ENCODE assay signal across 20 cellular contexts in genomic region chr6:57116776-57117175, GRCh38. TPM values are rescaled to one million over a fixed set of nuclear protein-coding genes. Genes with fewer than 3 reads are reported as not detected.
DNase-seq lines count a peak whose midpoint lies in the region; ATAC-seq, FAIRE-seq and TF ChIP-seq lines count a peak whose summit lies in the region.
"Had no signal": no experiment of that assay in that cellular context is flagged by ENCODE, and none has a peak within 500 bp of the region (broad histone marks: within the 10 kb centered on the region; RNA-seq: fewer than 3 reads in every experiment).

No MANE protein-coding gene starts in this region.

- H3K27me3 ChIP-seq in IMR-90 (ENCODE audit: control insufficient read depth, insufficient read depth, low read length) (no peaks in the 10 kb centered on the region), K562 (ENCODE audit: control insufficient read depth in 2 of 2, insufficient read depth in 2 of 2, low read length in 2 of 2) (no peaks in the 10 kb centered on the region)

- TF ChIP-seq EP300 in K562 (IDR thresholded peaks at IDR 0.05; ENCODE audit: low read length) = no peak

- TF ChIP-seq RAD21 in IMR-90 (IDR thresholded peaks at IDR 0.05; ENCODE audit: low read length) (no peak), K562 (CRISPR knock-in tag; conservative IDR thresholded peaks at IDR 0.05 in 1 of 2, IDR thresholded peaks at IDR 0.05 in 1 of 2) (no peak)

- H3K4me1 ChIP-seq in IMR-90 (ENCODE audit: control insufficient read depth, insufficient read depth, low read length) = no peaks in the 10 kb centered on the region
- peaks cover 0 to 8% of the 10 kb centered on the region in 2 experiments; a peak in 1 of 5 replicates for H3K4me1 ChIP-seq in K562 (replicated peaks in 1 of 2; ENCODE audit: control insufficient read depth in 2 of 2, insufficient read depth in 2 of 2, low read length in 2 of 2)

- H2BK5ac ChIP-seq in IMR-90 (ENCODE audit: low read depth, low read length, poor library complexity, severe bottlenecking) = peak overlapping the region; percentile 18

- H3K4ac ChIP-seq in IMR-90 (ENCODE audit: low read depth, low read length) = no peak overlapping the region

- no peak overlapping the region for H3K23ac ChIP-seq in IMR-90 (ENCODE audit: low read depth, low read length)

- no peaks in the 10 kb centered on the region for H3K27me3 Mint-ChIP-seq in osteocyte (ENCODE audit: unreplicated experiment)

- peaks cover 18% of the 10 kb centered on the region for H3K4me1 Mint-ChIP-seq in osteocyte (ENCODE audit: unreplicated experiment)

- CTCF ChIA-PET in IMR-90 (lab: Yijun Ruan, JAX) (no interaction called here), K562 (lab: Yijun Ruan, JAX; ENCODE audit: low intra/inter-chr PET ratio) (interaction anchor here (0.7 kb wide), 1 partner anchor 991 kb away, joined by 3 read pairs; no protein-coding TSS in a partner anchor)

- intact Hi-C loops in IMR-90 (cut with micrococcal nuclease) = no loop called here
- intact Hi-C loops in K562 (cut with micrococcal nuclease) = no loop called here

- no peak overlapping the region for H3K4me3 Mint-ChIP-seq in osteocyte (ENCODE audit: unreplicated experiment)

- peaks cover 7% of the 10 kb centered on the region for H4K20me1 ChIP-seq in IMR-90 (ENCODE audit: insufficient read depth, low read length)
- H4K20me1 ChIP-seq in K562 (replicated peaks; ENCODE audit: control insufficient read depth, insufficient read depth, low read length) = no peaks in the 10 kb centered on the region

- H3K4me3 ChIP-seq in IMR-90 (ENCODE audit: insufficient read depth, low read depth, low read length) (no peak overlapping the region), K562 (no peak overlapping the region)
- H3K4me3 ChIP-seq: PC-9 had no signal

- peaks cover 37 to 48% of the 10 kb centered on the region in 2 experiments for H3K79me1 ChIP-seq in IMR-90 (ENCODE audit: low read depth in 1 of 2, low read length in 2 of 2)

- H3K14ac ChIP-seq in IMR-90 (replicated peaks; ENCODE audit: low read depth, low read length) = no peak overlapping the region

- TF ChIP-seq POLR2A in IMR-90 (IDR thresholded peaks at IDR 0.05; ENCODE audit: low read depth, low read length) (no peak), K562 (conservative IDR thresholded peaks at IDR 0.05) (no peak)

- POLR2A ChIA-PET in IMR-90 (lab: Charles Lee; ENCODE audit: unreplicated experiment) = no interaction called here
- POLR2A ChIA-PET in K562 (lab: Yijun Ruan, JAX) = no interaction called here

- DNase-seq in IMR-90 (no peak), K562 (ENCODE audit: extremely low read depth in 1 of 4, low spot score in 3 of 4) (peak in 1 of 4 experiments; percentile 32), foreskin melanocyte (peak; percentile 32), osteocyte (ENCODE audit: extremely low spot score, unreplicated experiment) (no peak), midbrain (lab: John Stamatoyannopoulos, UW) (no peak), cerebellar nuclear complex (lab: John Stamatoyannopoulos, UW) (no peak)
- no peak for DNase-seq in activated CD8-positive, alpha-beta memory T cell treated with anti-CD3 and anti-CD28 coated beads, Interleukin-2, amount 50 U/mL, for 4 hours
- DNase-seq: C1 segment of cervical spinal cord, DMS79 treated with DMSO at 0.1 percent for 48 hours, NCI-H1048, NCI-H1436, NCI-H2029, NCI-H345, NCI-H524 treated with DMSO at 0.1 percent for 48 hours, PC-9, SIG-M5 had no signal

- no peak overlapping the region for H2BK15ac ChIP-seq in IMR-90 (ENCODE audit: low read depth, low read length)

- BruUV-seq in IMR-90 (replicated peaks; lab: Mats Ljungman, UMichigan) (no TSS peak), K562 (replicated peaks; lab: Mats Ljungman, UMichigan) (no TSS peak)

- in situ Hi-C loops in IMR-90 (cut with MboI; ENCODE audit: low sequenced_read_pairs) = no loop called here
- in situ Hi-C loops in K562 (cut with MboI) = no loop called here

- H2AFZ ChIP-seq in IMR-90 (replicated peaks; ENCODE audit: low read length, poor library complexity) (no peak overlapping the region), K562 (ENCODE audit: low read depth, low read length) (no peak overlapping the region)
- H2AFZ ChIP-seq: PC-9 had no signal

- H3K9me3 ChIP-seq in IMR-90 (ENCODE audit: control insufficient read depth, insufficient read depth, low read length) = no peaks in the 10 kb centered on the region
- H3K9me3 ChIP-seq in K562 (replicated peaks; ENCODE audit: control insufficient read depth, insufficient read depth, low read depth, low read length) = no peaks in the 10 kb centered on the region

- H3K27ac Mint-ChIP-seq in osteocyte (ENCODE audit: unreplicated experiment) = peak overlapping the region; percentile 57

- peaks cover 9% of the 10 kb centered on the region for H3K9me3 Mint-ChIP-seq in osteocyte (ENCODE audit: unreplicated experiment)

- no peak overlapping the region for H2BK120ac ChIP-seq in IMR-90 (ENCODE audit: low read depth, low read length)

- H3K56ac ChIP-seq in IMR-90 (ENCODE audit: extremely low read depth, insufficient read depth, low read length) = no peak overlapping the region

- H4K8ac ChIP-seq in IMR-90 (ENCODE audit: low read depth in 2 of 2, low read length in 2 of 2) = no peak overlapping the region

- dilution Hi-C loops in IMR-90 (cut with HindIII; ENCODE audit: low sequenced_read_pairs, unreplicated experiment) = no loop called here

- no peak overlapping the region for H3K4me2 ChIP-seq in IMR-90 (ENCODE audit: low read depth, low read length)
- no peak overlapping the region for H3K4me2 ChIP-seq in K562 (ENCODE audit: insufficient read depth, low read length)
- H3K4me2 ChIP-seq: PC-9 had no signal

- no peak overlapping the region; the same call in 1 of the 2 replicates for H4K5ac ChIP-seq in IMR-90 (ENCODE audit: low read depth, low read length)

- peak; percentile 72 for FAIRE-seq in K562 (lab: Jason Lieb, UNC)
- FAIRE-seq: HepG2 had no signal

- H3K27ac ChIP-seq in IMR-90 (ENCODE audit: insufficient read depth, low read length) = peak overlapping the region; percentile 55; the same call in 1 of the 2 replicates
- H3K27ac ChIP-seq in K562 (ENCODE audit: extremely low read depth, low read depth, low read length) = no peak overlapping the region
- H3K27ac ChIP-seq: PC-9, RWPE1 had no signal

- TF ChIP-seq CTCF in IMR-90 (conservative IDR thresholded peaks at IDR 0.05; ENCODE audit: low read depth, low read length) (no peak), K562 (IDR thresholded peaks at IDR 0.05 in 2 of 3, conservative IDR thresholded peaks at IDR 0.05 in 1 of 3; ENCODE audit: insufficient read depth in 2 of 3, low read depth in 1 of 3, low read length in 3 of 3) (no peak), osteocyte (IDR thresholded peaks at IDR 0.05) (no peak)

- no peak overlapping the region for H3K18ac ChIP-seq in IMR-90 (ENCODE audit: low read depth, low read length)

- H3K9ac ChIP-seq in IMR-90 (ENCODE audit: low read depth, low read length) (no peak overlapping the region), K562 (ENCODE audit: insufficient read depth in 1 of 2, low read depth in 2 of 2, low read length in 2 of 2) (no peak overlapping the region)

- H2AK9ac ChIP-seq in IMR-90 (replicated peaks; ENCODE audit: low read depth, low read length, poor library complexity) = no peak overlapping the region

- ATAC-seq in IMR-90 (ENCODE audit: low read depth) (peak; percentile 33; the same call in 1 of the 2 replicates), K562 (peak; percentile 80), GM18511 (IDR thresholded peaks at IDR 0.05; ENCODE audit: unreplicated experiment) (no peak)
- ATAC-seq: HepG2, SK-N-SH treated with all-trans-retinoic acid at 6 μM for 48 hours had no signal

- no CpG with 5 or more reads among the region's 1 CpG for WGBS in IMR-90 (ENCODE audit: extremely low coverage in 2 of 2, insufficient read length in 1 of 2), 2 experiments
- 0% methylated on average over 1 of the region's 1 CpG for WGBS in K562 (ENCODE audit: insufficient coverage, low coverage, missing lambda C conversion rate)

- H3K9me1 ChIP-seq in IMR-90 (ENCODE audit: insufficient read depth, low read length) = no peaks in the 10 kb centered on the region; the same call in 1 of the 2 replicates
- H3K9me1 ChIP-seq in K562 (ENCODE audit: control insufficient read depth, insufficient read depth, low read length) = no peaks in the 10 kb centered on the region

- no peak overlapping the region for H2AK5ac ChIP-seq in IMR-90 (ENCODE audit: low read depth, low read length)

- H3K36me3 ChIP-seq in IMR-90 (ENCODE audit: control insufficient read depth, insufficient read depth, low read length) (no peaks in the 10 kb centered on the region), K562 (ENCODE audit: control insufficient read depth, insufficient read depth, low read length) (peaks cover 13% of the 10 kb centered on the region; the same call in 2 of the 3 replicates)

- peaks cover 15% of the 10 kb centered on the region for H3K36me3 Mint-ChIP-seq in osteocyte (ENCODE audit: unreplicated experiment)

- H3K79me2 ChIP-seq in K562 (ENCODE audit: control insufficient read depth, insufficient read depth, low read length) = peaks cover 93% of the 10 kb centered on the region

- no peak overlapping the region for H4K91ac ChIP-seq in IMR-90 (ENCODE audit: insufficient read depth, low read depth, low read length)

- H2BK20ac ChIP-seq in IMR-90 (ENCODE audit: low read depth, low read length) = no peak overlapping the region

RNA-seq across cellular contexts. Expression of gene ZNF451, which starts 26.8 kb away (rescaled TPM):
- 48.6 and 63.0 TPM in 2 replicates for total RNA-seq in IMR-90 (2012; rRNA removed)
- polyA plus RNA-seq in IMR-90 (2012; rRNA removed) = 8.0 and 10.0 TPM in 2 replicates
- polyA plus RNA-seq in IMR-90 (2012; cell fraction: cytosol; rRNA removed) = 1.4 and 2.3 TPM in 2 replicates
- 2.6 and 27.7 TPM in 2 replicates for polyA plus RNA-seq in IMR-90 (2012; cell fraction: nucleus; rRNA removed; ENCODE audit: low replicate concordance)
- 123 and 395 TPM in 2 replicates for total RNA-seq in K562 (2011; cell fraction: chromatin; rRNA removed; ENCODE audit: low replicate concordance)
- total RNA-seq in K562 (2011; cell fraction: nucleolus; rRNA removed) = 78.0 and 120 TPM in 2 replicates
- 158 and 184 TPM in 2 replicates for total RNA-seq in K562 (2011; cell fraction: nucleoplasm; rRNA removed)
- 38.3 and 47.2 TPM in 2 replicates for total RNA-seq in K562 (2014; rRNA removed)
- total RNA-seq in K562 (2014; rRNA removed; fragmentation: Illumina TruSeq; extraction: Trizol) = 72.3 and 88.0 TPM in 2 replicates
- total RNA-seq in K562 (2015; rRNA removed; fragmentation: Illumina TruSeq; extraction: Trizol) = 53.3 and 55.5 TPM in 2 replicates
- total RNA-seq in K562 (2021) = 56.2 and 58.4 TPM in 2 replicates
- polyA plus RNA-seq in K562 (2011; rRNA removed) = 67.3 and 74.3 TPM in 2 replicates
- 10.6 and 21.5 TPM in 2 replicates for polyA plus RNA-seq in K562 (2011; cell fraction: cytosol; rRNA removed)
- 57.8 and 70.7 TPM in 2 replicates for polyA plus RNA-seq in K562 (2011; cell fraction: nucleus; rRNA removed)
- polyA plus RNA-seq in K562 (2012) = 16.8 and 21.0 TPM in 2 replicates
- polyA plus RNA-seq in K562 (2014; fragmentation: Illumina TruSeq; extraction: Trizol) = 29.5 and 34.4 TPM in 2 replicates
- 10 to 100 TPM; 16.1 to 17.3 TPM for polyA plus RNA-seq in K562 (2014; fragmentation: Nextera tagmentation; extraction: Ambion mirVana)
- polyA plus RNA-seq in K562 (2014; rRNA removed) = 23.0 and 27.1 TPM in 2 replicates
- 196 and 226 TPM in 2 replicates for polyA minus RNA-seq in K562 (2011; rRNA and poly(A)+ RNA removed)
- 44.8 and 52.7 TPM in 2 replicates for polyA minus RNA-seq in K562 (2011; cell fraction: cytosol; rRNA and poly(A)+ RNA removed)
- 127 and 217 TPM in 2 replicates for polyA minus RNA-seq in K562 (2011; cell fraction: nucleus; rRNA and poly(A)+ RNA removed)
- total RNA-seq in osteocyte = 53.1 and 53.6 TPM in 2 replicates

RNA-seq across cellular contexts. Expression of gene BAG2, which starts 55.4 kb away (rescaled TPM):
- total RNA-seq in IMR-90 (2012; rRNA removed) (10.0 and 19.2 TPM in 2 replicates), K562 (2014; rRNA removed) (12.8 and 13.8 TPM in 2 replicates), K562 (2014; rRNA removed; fragmentation: Illumina TruSeq; extraction: Trizol) (20.3 and 21.2 TPM in 2 replicates), K562 (2015; rRNA removed; fragmentation: Illumina TruSeq; extraction: Trizol) (17.6 and 19.7 TPM in 2 replicates), K562 (2021) (17.6 and 19.9 TPM in 2 replicates), osteocyte (8.8 and 9.1 TPM in 2 replicates)
- polyA plus RNA-seq in IMR-90 (2012; rRNA removed) (6.7 and 8.1 TPM in 2 replicates), K562 (2011; rRNA removed) (14.5 and 20.7 TPM in 2 replicates), K562 (2014; fragmentation: Illumina TruSeq; extraction: Trizol) (15.6 and 18.7 TPM in 2 replicates), K562 (2014; fragmentation: Nextera tagmentation; extraction: Ambion mirVana) (10 to 100 TPM; 12.8 to 14.0 TPM), K562 (2014; rRNA removed) (14.5 and 15.3 TPM in 2 replicates)
- polyA plus RNA-seq in IMR-90 (2012; cell fraction: cytosol; rRNA removed) = 2.7 and 3.0 TPM in 2 replicates
- 1.2 and 4.9 TPM in 2 replicates for polyA plus RNA-seq in IMR-90 (2012; cell fraction: nucleus; rRNA removed; ENCODE audit: low replicate concordance)
- 4.4 and 16.7 TPM in 2 replicates for total RNA-seq in K562 (2011; cell fraction: chromatin; rRNA removed; ENCODE audit: low replicate concordance)
- 3.8 and 5.3 TPM in 2 replicates for total RNA-seq in K562 (2011; cell fraction: nucleolus; rRNA removed)
- 10.3 and 19.5 TPM in 2 replicates for total RNA-seq in K562 (2011; cell fraction: nucleoplasm; rRNA removed)
- polyA plus RNA-seq in K562 (2011; cell fraction: cytosol; rRNA removed) = 5.9 and 7.0 TPM in 2 replicates
- polyA plus RNA-seq in K562 (2011; cell fraction: nucleus; rRNA removed) = 3.3 and 4.5 TPM in 2 replicates
- 8.9 and 12.9 TPM in 2 replicates for polyA plus RNA-seq in K562 (2012)
- polyA minus RNA-seq in K562 (2011; rRNA and poly(A)+ RNA removed) = 14.5 and 15.8 TPM in 2 replicates
- polyA minus RNA-seq in K562 (2011; cell fraction: cytosol; rRNA and poly(A)+ RNA removed) = 5.5 and 6.9 TPM in 2 replicates
- polyA minus RNA-seq in K562 (2011; cell fraction: nucleus; rRNA and poly(A)+ RNA removed) = 8.5 and 12.8 TPM in 2 replicates
